In genomic region chr3:38558864-38559263, GRCh38 we compare ENCODE assay signal across 16 cellular contexts.
A peak's percentile ranks its signal among the peaks of the same experiment; 100 is the strongest.
DNase-seq lines count a peak whose midpoint lies in the region; TF ChIP-seq lines count a peak whose summit lies in the region.
"Had no signal": no experiment of that assay in that cellular context is flagged by ENCODE, and none has a peak within 500 bp of the region (broad histone marks: within the 10 kb centered on the region; RNA-seq: fewer than 3 reads in every experiment).

No MANE protein-coding gene starts in this region.

- no peak for TF ChIP-seq EP300 in Ishikawa (IDR thresholded peaks at IDR 0.05; ENCODE audit: borderline replicate concordance)

- DNase-seq in cardiac septum (ENCODE audit: low spot score): peak; percentile 39
- no peak for DNase-seq in right atrium auricular region (ENCODE audit: low spot score)
- DNase-seq in coronary artery (ENCODE audit: low spot score): peak; percentile 29
- DNase-seq in islet precursor cell: peak; percentile 30
- DNase-seq in NCI-H1694 (lab: John Stamatoyannopoulos, UW): no peak
- DNase-seq in hippocampal formation (lab: John Stamatoyannopoulos, UW): no peak
- DNase-seq in smooth muscle cell (lab: John Stamatoyannopoulos, UW; ENCODE audit: unreplicated experiment): no peak
- DNase-seq: ACHN; CD4-positive, alpha-beta T cell; DMS79; EL; GOT3; IMR-90 had no signal

- TF ChIP-seq CTCF in right atrium auricular region (IDR thresholded peaks at IDR 0.05) (no peak), coronary artery (IDR thresholded peaks at IDR 0.05) (no peak), smooth muscle cell (IDR thresholded peaks at IDR 0.05; ENCODE audit: borderline replicate concordance, insufficient read depth, poor library complexity, severe bottlenecking) (no peak)

- TF ChIP-seq RAD21 in Ishikawa (IDR thresholded peaks at IDR 0.05; ENCODE audit: low read depth): peak; percentile 8; the same call in 1 of the 2 replicates

- H3K27me3 ChIP-seq in right atrium auricular region: no peaks in the 10 kb centered on the region
- no peaks in the 10 kb centered on the region for H3K27me3 ChIP-seq in smooth muscle cell (ENCODE audit: low read depth)
- H3K27me3 ChIP-seq: BLaER1 treated with 17β-estradiol and CSF1 and Interleukin-3, amounts not matched to agents 10 nM and 100 nM had no signal

- no peak overlapping the region for H3K4me3 ChIP-seq in right atrium auricular region
- H3K4me3 ChIP-seq in coronary artery: no peak overlapping the region
- no peak overlapping the region for H3K4me3 ChIP-seq in smooth muscle cell
- H3K4me3 ChIP-seq: BLaER1 treated with 17β-estradiol and CSF1 and Interleukin-3, amounts not matched to agents 10 nM and 100 nM; HAP-1 had no signal

- H3K36me3 ChIP-seq in right atrium auricular region (peaks cover 52% of the 10 kb centered on the region), smooth muscle cell (ENCODE audit: low read depth) (no peaks in the 10 kb centered on the region)
- H3K36me3 ChIP-seq: BLaER1 treated with 17β-estradiol and CSF1 and Interleukin-3, amounts not matched to agents 10 nM and 100 nM; HAP-1 had no signal

- no peaks in the 10 kb centered on the region for H3K79me2 ChIP-seq in smooth muscle cell (ENCODE audit: low read depth)

- intact Hi-C loops in cardiac septum (cut with DNase I): no loop called here

- no peaks in the 10 kb centered on the region for H3F3A ChIP-seq in smooth muscle cell (ENCODE audit: low read depth)

- WGBS in smooth muscle cell (ENCODE audit: low lambda C conversion rate): 82% methylated on average over 1 of the region's 1 CpG

- H3K9me3 ChIP-seq in right atrium auricular region: no peaks in the 10 kb centered on the region
- H3K9me3 ChIP-seq in smooth muscle cell (replicated peaks; ENCODE audit: low read depth): no peaks in the 10 kb centered on the region
- H3K9me3 ChIP-seq: HAP-1 had no signal

- H3K4me2 ChIP-seq in smooth muscle cell: no peak overlapping the region
- H3K4me2 ChIP-seq: BLaER1 treated with 17β-estradiol and CSF1 and Interleukin-3, amounts not matched to agents 10 nM and 100 nM had no signal

- H3K9ac ChIP-seq in smooth muscle cell (ENCODE audit: low read depth): no peak overlapping the region
- H3K9ac ChIP-seq: BLaER1 treated with 17β-estradiol and CSF1 and Interleukin-3, amounts not matched to agents 10 nM and 100 nM had no signal

- H2AFZ ChIP-seq in smooth muscle cell (ENCODE audit: low read depth): no peak overlapping the region

- H3K4me1 ChIP-seq in right atrium auricular region (no peaks in the 10 kb centered on the region), smooth muscle cell (ENCODE audit: low read depth) (no peaks in the 10 kb centered on the region)
- H3K4me1 ChIP-seq: HAP-1 had no signal

- H4K20me1 ChIP-seq in smooth muscle cell (ENCODE audit: low read depth): no peaks in the 10 kb centered on the region
- H4K20me1 ChIP-seq: BLaER1 treated with 17β-estradiol and CSF1 and Interleukin-3, amounts not matched to agents 10 nM and 100 nM had no signal

- no peak overlapping the region for H3K27ac ChIP-seq in right atrium auricular region
- H3K27ac ChIP-seq in coronary artery: no peak overlapping the region
- H3K27ac ChIP-seq in smooth muscle cell (ENCODE audit: low read depth): no peak overlapping the region
- H3K27ac ChIP-seq: BLaER1 treated with 17β-estradiol and CSF1 and Interleukin-3, amounts not matched to agents 10 nM and 100 nM had no signal

TF ChIP-seq in Ishikawa, 13 proteins besides CTCF, POLR2A, EP300 and RAD21:
- no peak for TF ChIP-seq CREB1 (IDR thresholded peaks at IDR 0.05; ENCODE audit: low read depth)
- TF ChIP-seq, protein P1, sequence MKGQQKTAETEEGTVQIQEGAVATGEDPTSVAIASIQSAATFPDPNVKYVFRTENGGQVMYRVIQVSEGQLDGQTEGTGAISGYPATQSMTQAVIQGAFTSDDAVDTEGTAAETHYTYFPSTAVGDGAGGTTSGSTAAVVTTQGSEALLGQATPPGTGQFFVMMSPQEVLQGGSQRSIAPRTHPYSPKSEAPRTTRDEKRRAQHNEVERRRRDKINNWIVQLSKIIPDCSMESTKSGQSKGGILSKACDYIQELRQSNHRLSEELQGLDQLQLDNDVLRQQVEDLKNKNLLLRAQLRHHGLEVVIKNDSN (IDR thresholded peaks at IDR 0.05): no peak
- TF ChIP-seq FOXM1 (IDR thresholded peaks at IDR 0.05; ENCODE audit: borderline replicate concordance, low read depth): no peak
- no peak for TF ChIP-seq NFIC (IDR thresholded peaks at IDR 0.05)
- TF ChIP-seq TEAD4 (IDR thresholded peaks at IDR 0.05): no peak
- TF ChIP-seq ZBTB7A (IDR thresholded peaks at IDR 0.05; ENCODE audit: low read depth): no peak
TF ChIP-seq in Ishikawa: peak in this region for 0.

Comparison
In these comparisons a context has a peak if more than half of its experiments do, and no peak if none do; other contexts are left out.
1. DNase-seq: peak in cardiac septum (single experiment), coronary artery (single experiment) and islet precursor cell (single experiment); none in right atrium auricular region (single experiment), NCI-H1694 (single experiment), hippocampal formation (0 of 2) and smooth muscle cell (single experiment).